ENCODE assay signal across 8 cellular contexts in the genomic region with DNA sequence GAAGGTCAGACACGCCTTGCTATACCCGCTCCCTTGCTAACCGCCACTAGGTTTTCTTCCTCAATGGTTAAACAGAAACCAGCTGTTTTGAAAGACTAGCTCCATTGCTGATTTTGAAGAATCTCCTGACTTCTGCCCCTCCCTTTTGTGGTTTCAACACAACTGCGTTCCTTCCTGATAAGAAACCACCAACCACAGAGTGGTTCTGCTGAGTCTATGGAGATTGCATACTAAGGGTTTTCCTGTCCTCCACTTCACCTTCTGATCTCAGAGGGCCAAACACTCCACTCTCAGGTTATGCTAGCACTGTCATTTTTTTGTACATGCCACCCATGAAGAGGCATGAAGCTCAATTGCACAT.
DNase-seq lines count a peak whose midpoint lies in the region; ATAC-seq and TF ChIP-seq lines count a peak whose summit lies in the region.

No MANE protein-coding gene starts in this region.

- H3K9me2 ChIP-seq in PC-9 (ENCODE audit: insufficient read depth): no peaks in the 10 kb centered on the region

- peaks cover 19% of the 10 kb centered on the region for H3K4me1 Mint-ChIP-seq in stimulated activated naive CD8-positive, alpha-beta T cell treated with anti-CD3 and anti-CD28 coated beads, Interleukin-15, amount 100 ng/mL, for 72 hours

- H3K9me3 ChIP-seq in PC-9 (ENCODE audit: insufficient read depth, low read depth): no peaks in the 10 kb centered on the region

- no TSS peak for BruUV-seq in PC-9 (replicated peaks; lab: Mats Ljungman, UMichigan)

- peaks cover 83% of the 10 kb centered on the region for H3K27me3 Mint-ChIP-seq in stimulated activated naive CD8-positive, alpha-beta T cell treated with anti-CD3 and anti-CD28 coated beads, Interleukin-15, amount 100 ng/mL, for 72 hours

- no peak overlapping the region for H3K27ac Mint-ChIP-seq in stimulated activated naive CD8-positive, alpha-beta T cell treated with anti-CD3 and anti-CD28 coated beads, Interleukin-15, amount 100 ng/mL, for 72 hours

- H3K27ac ChIP-seq in PC-9 (peak overlapping the region; percentile 71), epithelial cell of prostate (no peak overlapping the region)

- ATAC-seq in GM18505 (IDR thresholded peaks at IDR 0.05; ENCODE audit: unreplicated experiment) (peak; percentile 90), HG03066 (IDR thresholded peaks at IDR 0.05; ENCODE audit: low read depth, unreplicated experiment) (peak; percentile 75)
- ATAC-seq in stimulated activated naive CD8-positive, alpha-beta T cell treated with anti-CD3 and anti-CD28 coated beads, Interleukin-15, amount 100 ng/mL, for 72 hours: peak; percentile 97

- H3F3A ChIP-seq in PC-9 (ENCODE audit: insufficient read depth, low read depth): peaks cover 4% of the 10 kb centered on the region; the same call in 1 of the 2 replicates

- peaks cover 33% of the 10 kb centered on the region for H3K4me1 ChIP-seq in PC-9 (replicated peaks; ENCODE audit: insufficient read depth)

- POLR2A ChIA-PET in PC-9 (lab: Charles Lee; ENCODE audit: unreplicated experiment): interaction anchor here (0.5 to 0.7 kb wide), 5 partner anchors 36 to 797 kb away, joined by 3 to 6 read pairs (median 3); no protein-coding TSS in a partner anchor

- TF ChIP-seq CTCF in PC-9 (conservative IDR thresholded peaks at IDR 0.05): no peak

- peak overlapping the region; percentile 48 for H3K4me2 ChIP-seq in PC-9

- H3K79me2 ChIP-seq in PC-9 (ENCODE audit: low read depth): no peaks in the 10 kb centered on the region

- TF ChIP-seq POLR2A in GM18505 (IDR thresholded peaks at IDR 0.05; ENCODE audit: borderline replicate concordance, extremely low read depth, insufficient read depth, insufficient read length): no peak

- no peaks in the 10 kb centered on the region for H3K36me3 ChIP-seq in PC-9 (ENCODE audit: low read depth)
- no peaks in the 10 kb centered on the region for H3K36me3 ChIP-seq in H7 (replicated peaks; ENCODE audit: control insufficient read depth, insufficient read depth, low read length)

- no peaks in the 10 kb centered on the region for H3K9me3 Mint-ChIP-seq in stimulated activated naive CD8-positive, alpha-beta T cell treated with anti-CD3 and anti-CD28 coated beads, Interleukin-15, amount 100 ng/mL, for 72 hours

- CTCF ChIA-PET in PC-9 (lab: Charles Lee): interaction anchor here (0.6 kb wide), 1 partner anchor 46 kb away, joined by 3 read pairs; no protein-coding TSS in a partner anchor

- peak overlapping the region in 1 of 2 donors; percentile 32 for H3K4me3 Mint-ChIP-seq in stimulated activated naive CD8-positive, alpha-beta T cell treated with anti-CD3 and anti-CD28 coated beads, Interleukin-15, amount 100 ng/mL, for 72 hours

- H3K27me3 ChIP-seq in PC-9 (ENCODE audit: insufficient read depth, low read depth): no peaks in the 10 kb centered on the region
- peaks cover 1% of the 10 kb centered on the region; the same call in 1 of the 2 replicates for H3K27me3 ChIP-seq in H7 (ENCODE audit: control insufficient read depth, insufficient read depth, low read length)

- H3K4me3 ChIP-seq in PC-9 (no peak overlapping the region), H7 (ENCODE audit: insufficient read depth, low read depth, low read length) (no peak overlapping the region)

- DNase-seq in A172 (ENCODE audit: low spot score) (peak; percentile 91), PC-9 (peak; percentile 53 to 86), epithelial cell of prostate (ENCODE audit: low read depth, low spot score) (peak; percentile 85), H7 (no peak), DMS153 (lab: John Stamatoyannopoulos, UW) (no peak)
- peak; percentile 18 to 55 for DNase-seq in stimulated activated naive CD8-positive, alpha-beta T cell treated with anti-CD3 and anti-CD28 coated beads, Interleukin-15, amount 100 ng/mL, for 72 hours

- H4K20me1 ChIP-seq in PC-9 (ENCODE audit: insufficient read depth): no peaks in the 10 kb centered on the region

- intact Hi-C loops in PC-9 (cut with micrococcal nuclease; ENCODE audit: unreplicated experiment): loop anchor here (2.0 kb wide), 2 partner anchors 66 to 88 kb away; no protein-coding TSS in a partner anchor

- no peak overlapping the region for H2AFZ ChIP-seq in PC-9

Comparison
In these comparisons a context has a peak if more than half of its experiments do, and no peak if none do; other contexts are left out.
1. DNase-seq: peak in A172 (single experiment), PC-9 (2 of 2), epithelial cell of prostate (single experiment) and stimulated activated naive CD8-positive, alpha-beta T cell treated with anti-CD3 and anti-CD28 coated beads, Interleukin-15, amount 100 ng/mL, for 72 hours (2 of 2); none in H7 (single experiment) and DMS153 (single experiment).
2. Peak in every context shown above with its lines, with median percentiles within 50 percentile points of each other: ATAC-seq.